In genomic region chr9:127122176-127123151, GRCh38 we compare ENCODE assay signal across 8 cellular contexts. TPM values are rescaled to one million over a fixed set of nuclear protein-coding genes. Genes with fewer than 3 reads are reported as not detected.
A peak's percentile ranks its signal among the peaks of the same experiment; 100 is the strongest.
DNase-seq lines count a peak whose midpoint lies in the region; ATAC-seq, FAIRE-seq and TF ChIP-seq lines count a peak whose summit lies in the region.

Gene ANGPTL2, minus strand, starts transcription at chr9:127122635. Its CDS starts 13,904 bp downstream, at chr9:127108731.

- peaks cover 14% of the 10 kb centered on the region for H3K4me1 ChIP-seq in iPS-18a (ENCODE audit: control insufficient read depth, low read depth, low read length)
- H3K4me1 ChIP-seq in rectal smooth muscle tissue (ENCODE audit: control insufficient read depth, insufficient read depth, low read length), result peaks cover 18% of the 10 kb centered on the region

- no peak for ATAC-seq in HG02870 (IDR thresholded peaks at IDR 0.05; ENCODE audit: unreplicated experiment)

- FAIRE-seq in bronchial epithelial cell (lab: Jason Lieb, UNC), result no peak

- peak within 1 kb of the TSS; percentile 64 for H3K9ac ChIP-seq in iPS-18a (ENCODE audit: low read length)
- H3K9ac ChIP-seq in rectal smooth muscle tissue (ENCODE audit: low read length), result peak within 1 kb of the TSS; percentile 80

- H3K27me3 ChIP-seq in bronchial epithelial cell (ENCODE audit: control insufficient read depth, insufficient read depth, low read length) (peaks cover 23% of the 10 kb centered on the region), iPS-18a (ENCODE audit: control insufficient read depth, insufficient read depth, low read length) (no peaks in the 10 kb centered on the region), rectal smooth muscle tissue (ENCODE audit: control insufficient read depth, insufficient read depth, low read length) (no peaks in the 10 kb centered on the region)

- H3K36me3 ChIP-seq in bronchial epithelial cell (ENCODE audit: control insufficient read depth, insufficient read depth, low read length) (no peaks in the 10 kb centered on the region), iPS-18a (ENCODE audit: control insufficient read depth, low read depth, low read length) (no peaks in the 10 kb centered on the region), rectal smooth muscle tissue (ENCODE audit: control insufficient read depth, insufficient read depth, low read length) (no peaks in the 10 kb centered on the region)

- H3K27ac ChIP-seq in iPS-18a (ENCODE audit: low read length), result peak within 1 kb of the TSS; percentile 54
- H3K27ac ChIP-seq in rectal smooth muscle tissue (ENCODE audit: low read depth, low read length), result peak within 1 kb of the TSS; percentile 96

- no peak within 1 kb of the TSS for H3K4me3 ChIP-seq in bronchial epithelial cell (ENCODE audit: low read depth, low read length)
- peak within 1 kb of the TSS; percentile 70 for H3K4me3 ChIP-seq in iPS-18a (ENCODE audit: low read length)
- H3K4me3 ChIP-seq in rectal smooth muscle tissue (ENCODE audit: low read length), result peak within 1 kb of the TSS; percentile 76

- DNase-seq in AG09319 (ENCODE audit: extremely low read depth, low read depth), result peak; percentile 98
- DNase-seq in GM19238 (ENCODE audit: insufficient read length, low spot score), result peak; percentile 39
- peak; percentile 95 to 100 for DNase-seq in NCI-H524 (lab: John Stamatoyannopoulos, UW)
- peak; percentile 51 for DNase-seq in bronchial epithelial cell (ENCODE audit: low read depth)
- DNase-seq in activated gamma-delta T cell treated with Interleukin-2 at 50 U/mL for 16 hours, result no peak

- TF ChIP-seq CTCF in AG09319 (IDR thresholded peaks at IDR 0.05; ENCODE audit: low read depth, low read length) (no peak; the same call in none of the 2 replicates), bronchial epithelial cell (IDR thresholded peaks at IDR 0.05; ENCODE audit: insufficient read depth, low read length, severe bottlenecking) (no peak)

- no peaks in the 10 kb centered on the region for H3K9me3 ChIP-seq in iPS-18a (ENCODE audit: control insufficient read depth, low read depth, low read length)

RNA-seq across cellular contexts. Expression of gene ANGPTL2, which starts in this region (rescaled TPM):
- 0.13 and 0.79 TPM in 2 replicates for total RNA-seq in bronchial epithelial cell

Comparison
In these comparisons a context has a peak if more than half of its experiments do, and no peak if none do; other contexts are left out.
1. Peak in DNase-seq in bronchial epithelial cell; RNA of the gene not detected or under 1 TPM.